9 cellular contexts compared by ENCODE assay signal in genomic region chr15:90300988-90301715, GRCh38. TPM values are rescaled to one million over a fixed set of nuclear protein-coding genes. Genes with fewer than 3 reads are reported as not detected.
DNase-seq lines count a peak whose midpoint lies in the region; ATAC-seq and TF ChIP-seq lines count a peak whose summit lies in the region.
"Had no signal": no experiment of that assay in that cellular context is flagged by ENCODE, and none has a peak within 500 bp of the region (broad histone marks: within the 10 kb centered on the region; RNA-seq: fewer than 3 reads in every experiment).

No MANE protein-coding gene starts in this region.

- peak in 5 of 6 experiments; percentile 48 to 86 (median 79) for TF ChIP-seq CTCF in esophagus squamous epithelium (IDR thresholded peaks at IDR 0.05)
- peak; percentile 56 to 89 (median 76) for TF ChIP-seq CTCF in upper lobe of left lung (IDR thresholded peaks at IDR 0.05)

- peak overlapping the region; percentile 71 for H3K14ac ChIP-seq in neuronal stem cell (ENCODE audit: low read length)

- peak overlapping the region; percentile 19 for H2BK5ac ChIP-seq in neuronal stem cell (ENCODE audit: low read length)

- H2BK12ac ChIP-seq in neuronal stem cell (ENCODE audit: low read length): peak overlapping the region; percentile 73

- no peaks in the 10 kb centered on the region for H3K9me3 ChIP-seq in esophagus squamous epithelium
- H3K9me3 ChIP-seq in neuronal stem cell (replicated peaks in 1 of 2; ENCODE audit: control insufficient read depth in 2 of 2, insufficient read depth in 1 of 2, low read depth in 1 of 2, low read length in 2 of 2): peaks cover 0 to 5% of the 10 kb centered on the region in 2 donors
- H3K9me3 ChIP-seq in upper lobe of left lung: no peaks in the 10 kb centered on the region

- no peak for TF ChIP-seq EP300 in upper lobe of left lung (IDR thresholded peaks at IDR 0.05)

- H2BK120ac ChIP-seq in neuronal stem cell (ENCODE audit: low read depth, low read length): no peak overlapping the region

- no peak overlapping the region for H3K9ac ChIP-seq in neuronal stem cell (ENCODE audit: low read depth, low read length, poor library complexity)

- peak overlapping the region; percentile 72 for H4K91ac ChIP-seq in neuronal stem cell (ENCODE audit: low read depth, low read length, poor library complexity)

- peak overlapping the region; percentile 80 for H2AFZ ChIP-seq in neuronal stem cell (ENCODE audit: low read length)

- H3K23ac ChIP-seq in neuronal stem cell (ENCODE audit: low read depth, low read length, poor library complexity): peak overlapping the region; percentile 80

- DNase-seq in NCI-H1417 (lab: John Stamatoyannopoulos, UW) (peak; percentile 18 to 63 (median 21)), NCI-H1417 treated with DMSO at 0.1 percent for 48 hours (lab: John Stamatoyannopoulos, UW) (no peak), NCI-H524 treated with DMSO at 0.1 percent for 48 hours (lab: John Stamatoyannopoulos, UW) (peak; percentile 5), activated T-cell treated with anti-CD3 and anti-CD28 coated beads for 1 hour (ENCODE audit: low read depth) (peak; percentile 38), esophagus squamous epithelium (lab: John Stamatoyannopoulos, UW) (no peak), neuronal stem cell (ENCODE audit: low spot score) (peak; percentile 60), upper lobe of left lung (peak; percentile 49 to 72)

- intact Hi-C loops in esophagus squamous epithelium (cut with DNase I): no loop called here

- peak overlapping the region; percentile 94 for H3K18ac ChIP-seq in neuronal stem cell (ENCODE audit: low read length)

- peak; percentile 59 to 62 for ATAC-seq in upper lobe of left lung (ENCODE audit: low FRiP score in 2 of 2)
- ATAC-seq in HG03521 (IDR thresholded peaks at IDR 0.05; ENCODE audit: unreplicated experiment): no peak

- H3K4me1 ChIP-seq in esophagus squamous epithelium (peaks cover 0 to 10% (median 7%) of the 10 kb centered on the region in 3 donors), neuronal stem cell (ENCODE audit: control insufficient read depth in 2 of 2, insufficient read depth in 1 of 2, low read depth in 1 of 2, low read length in 2 of 2) (peaks cover 0 to 7% of the 10 kb centered on the region in 2 donors), upper lobe of left lung (peaks cover 2 to 14% (median 7%) of the 10 kb centered on the region in 4 donors)

- peak overlapping the region; percentile 11 for H3K4me2 ChIP-seq in neuronal stem cell (ENCODE audit: insufficient read depth, low read length, poor library complexity, severe bottlenecking)

- peak overlapping the region; percentile 89 for H2BK15ac ChIP-seq in neuronal stem cell (ENCODE audit: low read length)

- H3K4me3 ChIP-seq in esophagus squamous epithelium (peak overlapping the region in 1 of 4 donors; percentile 19), neuronal stem cell (ENCODE audit: low read length in 2 of 2) (no peak overlapping the region), upper lobe of left lung (no peak overlapping the region)

- WGBS in esophagus squamous epithelium, 2 donors: 55 to 67% methylated on average over 12 to 16 of the region's 21 CpGs
- no CpG with 5 or more reads among the region's 21 CpGs for WGBS in neuronal stem cell (ENCODE audit: extremely low coverage in 2 of 2, insufficient read length in 2 of 2, insufficient replicate concordance in 1 of 2), 2 donors
- WGBS in upper lobe of left lung, 2 donors: 57 to 69% methylated on average over 9 to 21 of the region's 21 CpGs

- no peaks in the 10 kb centered on the region for H3K36me3 ChIP-seq in esophagus squamous epithelium
- no peaks in the 10 kb centered on the region for H3K36me3 ChIP-seq in neuronal stem cell (replicated peaks in 1 of 2; ENCODE audit: control insufficient read depth in 2 of 2, insufficient read depth in 2 of 2, low read length in 2 of 2)
- H3K36me3 ChIP-seq in upper lobe of left lung: no peaks in the 10 kb centered on the region

- H3K27ac ChIP-seq in esophagus squamous epithelium (peak overlapping the region in 1 of 4 donors; percentile 47), neuronal stem cell (replicated peaks; ENCODE audit: low read length) (no peak overlapping the region), upper lobe of left lung (peak overlapping the region in 2 of 4 donors; percentile 23 to 48)

- H3K4ac ChIP-seq in neuronal stem cell (ENCODE audit: low read length): no peak overlapping the region

- peak overlapping the region; percentile 92 for H4K8ac ChIP-seq in neuronal stem cell (ENCODE audit: low read depth, low read length)

- peaks cover 2% of the 10 kb centered on the region for H3K79me1 ChIP-seq in neuronal stem cell (ENCODE audit: low read depth, low read length)

- TF ChIP-seq POLR2A in esophagus squamous epithelium (IDR thresholded peaks at IDR 0.05) (no peak), upper lobe of left lung (IDR thresholded peaks at IDR 0.05) (no peak)

- H3K27me3 ChIP-seq in esophagus squamous epithelium: no peaks in the 10 kb centered on the region
- no peaks in the 10 kb centered on the region for H3K27me3 ChIP-seq in neuronal stem cell (ENCODE audit: control insufficient read depth in 3 of 3, insufficient read depth in 3 of 3, low read depth in 1 of 3, low read length in 3 of 3)
- no peaks in the 10 kb centered on the region for H3K27me3 ChIP-seq in upper lobe of left lung

- H2AK5ac ChIP-seq in neuronal stem cell (ENCODE audit: low read depth, low read length): peak overlapping the region; percentile 94

RNA-seq across cellular contexts. Expression of gene NGRN, which starts 35.7 kb away (rescaled TPM):
- total RNA-seq in esophagus squamous epithelium: 10 to 100 TPM; 35.4 to 59.5 (median 43.3) TPM
- polyA plus RNA-seq in neuronal stem cell (2013, experiment 1 of 2): 106 TPM
- polyA plus RNA-seq in neuronal stem cell (2013, experiment 2 of 2): 104 TPM
- 10 to 100 TPM; 35.6 to 74.2 (median 62.6) TPM for total RNA-seq in upper lobe of left lung

RNA-seq across cellular contexts. Expression of gene ZNF774, which starts 50.9 kb away (rescaled TPM):
- total RNA-seq in esophagus squamous epithelium (1 to 10 TPM in 3 of 4 donors, under 1 TPM in 1; 0.79 to 9.3 (median 1.8) TPM), upper lobe of left lung (1 to 10 TPM in 5 of 6 donors, under 1 TPM in 1; 1.00 to 8.4 (median 3.4) TPM)
- polyA plus RNA-seq in neuronal stem cell (2013, experiment 1 of 2): 2.5 TPM
- polyA plus RNA-seq in neuronal stem cell (2013, experiment 2 of 2): 2.8 TPM

RNA-seq across cellular contexts. Expression of gene TTLL13, which starts 51.8 kb away (rescaled TPM):
- total RNA-seq in esophagus squamous epithelium (not detected), upper lobe of left lung (under 1 TPM in 3 of 6 donors, not detected in 3; 0.39 to 0.89 (median 0.49) TPM)
- 0.32 TPM for polyA plus RNA-seq in neuronal stem cell (2013, experiment 1 of 2)
- polyA plus RNA-seq in neuronal stem cell (2013, experiment 2 of 2): 0.10 TPM
- total RNA-seq: glomerular endothelial cell had no signal

Comparison
In these comparisons a context has a peak if more than half of its experiments do, and no peak if none do; other contexts are left out.
1. DNase-seq: peak in NCI-H1417 (3 of 3), NCI-H524 treated with DMSO at 0.1 percent for 48 hours (single experiment), activated T-cell treated with anti-CD3 and anti-CD28 coated beads for 1 hour (single experiment), neuronal stem cell (single experiment) and upper lobe of left lung (2 of 2); none in NCI-H1417 treated with DMSO at 0.1 percent for 48 hours (single experiment) and esophagus squamous epithelium (single experiment).